Comparison of ENCODE assay signal across 26 cellular contexts in the genomic region with DNA sequence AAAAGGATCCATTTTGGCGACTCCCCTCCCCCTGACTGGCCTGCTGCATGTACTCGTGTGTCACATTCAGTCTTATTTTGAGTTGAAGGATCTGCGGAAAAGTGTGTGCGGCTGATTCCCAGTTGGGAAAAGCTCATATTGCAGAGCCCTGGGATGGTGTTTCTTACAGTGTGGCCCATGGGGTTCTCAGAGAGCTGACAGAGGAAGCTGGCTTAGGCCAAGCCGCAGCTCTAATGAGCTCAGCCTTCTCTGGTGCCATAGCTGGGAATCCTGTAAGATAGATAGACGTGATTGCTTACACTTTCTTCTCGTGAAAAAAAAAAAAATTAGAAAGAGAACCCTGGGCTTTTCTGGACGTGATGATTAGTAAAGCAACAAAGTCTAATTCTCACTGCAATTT.
"Had no signal": no experiment of that assay in that cellular context is flagged by ENCODE, and none has a peak within 500 bp of the region (broad histone marks: within the 10 kb centered on the region; RNA-seq: fewer than 3 reads in every experiment).

No MANE protein-coding gene starts in this region.

- H3K27ac ChIP-seq: esophagus squamous epithelium, heart right ventricle, parathyroid adenoma, right lobe of liver, thoracic aorta, tibial nerve, upper lobe of left lung had no signal

- H3K9ac ChIP-seq: parathyroid adenoma had no signal

- H3K27me3 Mint-ChIP-seq: stimulated activated naive B cell treated with anti-CD40 and anti-IgM and Interleukin-4, amounts not matched to agents 10 μg/mL and 1 μg/mL and 100 μg/mL, for 72 hours; stimulated activated naive CD8-positive, alpha-beta T cell treated with anti-CD3 and anti-CD28 coated beads, Interleukin-15, Interleukin-2, amounts not matched to agents 100 ng/mL and 50 ng/mL, for 24 hours had no signal

- H3K4me1 Mint-ChIP-seq: immature natural killer cell; naive thymus-derived CD4-positive, alpha-beta T cell; stimulated activated naive B cell treated with anti-CD40 and anti-IgM and Interleukin-4, amounts not matched to agents 10 μg/mL and 1 μg/mL and 100 μg/mL, for 72 hours had no signal

- ATAC-seq: effector memory CD8-positive, alpha-beta T cell; heart right ventricle; left lobe of liver; mucosa of descending colon; naive thymus-derived CD4-positive, alpha-beta T cell; right lobe of liver; stimulated activated naive B cell treated with anti-CD40 and anti-IgM and Interleukin-4, amounts not matched to agents 10 μg/mL and 1 μg/mL and 100 μg/mL, for 72 hours had no signal

- H3K9me3 ChIP-seq: esophagus squamous epithelium, heart right ventricle, mucosa of descending colon, right lobe of liver, thoracic aorta, tibial nerve, upper lobe of left lung had no signal

- H3K79me2 ChIP-seq: parathyroid adenoma had no signal

- H3K4me3 Mint-ChIP-seq: effector memory CD8-positive, alpha-beta T cell; immature natural killer cell; mesothelial cell of epicardium; naive thymus-derived CD4-positive, alpha-beta T cell; stimulated activated naive B cell treated with anti-CD40 and anti-IgM and Interleukin-4, amounts not matched to agents 10 μg/mL and 1 μg/mL and 100 μg/mL, for 72 hours; stimulated activated naive CD8-positive, alpha-beta T cell treated with anti-CD3 and anti-CD28 coated beads, Interleukin-15, Interleukin-2, amounts not matched to agents 100 ng/mL and 50 ng/mL, for 24 hours had no signal

- H2AFZ ChIP-seq: parathyroid adenoma had no signal

- H3K4me3 ChIP-seq: esophagus squamous epithelium, heart right ventricle, mucosa of descending colon, right lobe of liver, thoracic aorta, tibial nerve, upper lobe of left lung had no signal

- H3K27ac Mint-ChIP-seq: effector memory CD8-positive, alpha-beta T cell; immature natural killer cell; mesothelial cell of epicardium; naive thymus-derived CD4-positive, alpha-beta T cell; progenitor cell of endocrine pancreas; stimulated activated naive B cell treated with anti-CD40 and anti-IgM and Interleukin-4, amounts not matched to agents 10 μg/mL and 1 μg/mL and 100 μg/mL, for 72 hours; stimulated activated naive CD8-positive, alpha-beta T cell treated with anti-CD3 and anti-CD28 coated beads, Interleukin-15, Interleukin-2, amounts not matched to agents 100 ng/mL and 50 ng/mL, for 24 hours had no signal

- DNase-seq: cortex of kidney; effector memory CD8-positive, alpha-beta T cell; erythroblast; esophagus squamous epithelium; foreskin melanocyte; glutamatergic neuron; heart right ventricle; immature natural killer cell; islet precursor cell; kidney glomerular epithelial cell; mesenchymal stem cell; mucosa of descending colon; naive thymus-derived CD4-positive, alpha-beta T cell; right lobe of liver; small intestine; stimulated activated CD4-positive, alpha-beta T cell treated with anti-CD3 and anti-CD28 coated beads, Interleukin-15, amount 100 ng/mL, for 24 hours; stimulated activated CD4-positive, alpha-beta T cell treated with anti-CD3 and anti-CD28 coated beads, Interleukin-2, amount 100 ng/mL, for 48 hours; stimulated activated naive B cell treated with anti-CD40 and anti-IgM and Interleukin-4, amounts not matched to agents 10 μg/mL and 1 μg/mL and 100 μg/mL, for 72 hours; upper lobe of left lung had no signal

- H3K4me1 ChIP-seq: esophagus squamous epithelium, parathyroid adenoma, right lobe of liver, tibial nerve had no signal

- H3K36me3 ChIP-seq: esophagus squamous epithelium, heart right ventricle, right lobe of liver, thoracic aorta, tibial nerve, upper lobe of left lung had no signal

- H3K9me3 Mint-ChIP-seq: stimulated activated naive CD8-positive, alpha-beta T cell treated with anti-CD3 and anti-CD28 coated beads, Interleukin-15, Interleukin-2, amounts not matched to agents 100 ng/mL and 50 ng/mL, for 24 hours had no signal

- H3K27me3 ChIP-seq: esophagus squamous epithelium, right lobe of liver, tibial nerve, upper lobe of left lung had no signal

- H3K36me3 Mint-ChIP-seq: immature natural killer cell; naive thymus-derived CD4-positive, alpha-beta T cell had no signal
